ENCODE assay signal across 11 cellular contexts in the genomic region with DNA sequence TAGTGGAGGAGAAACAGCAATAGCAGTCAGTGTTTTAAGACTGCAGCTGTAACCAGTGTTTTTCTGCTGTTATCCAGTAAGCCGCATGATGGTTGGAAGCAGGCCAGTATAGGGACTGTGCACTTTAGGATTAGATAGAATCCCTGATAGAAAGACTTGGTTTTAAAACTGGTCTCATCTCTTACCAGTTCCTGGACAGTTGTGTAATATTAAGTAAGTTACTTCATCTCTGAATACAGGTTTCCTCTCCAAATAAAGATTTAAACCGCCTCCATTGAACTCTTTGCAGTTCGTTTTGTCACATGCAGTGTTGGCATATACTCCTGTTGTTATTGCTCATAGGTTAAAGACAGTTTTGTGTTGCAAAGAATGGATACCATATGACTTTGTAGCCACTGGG. TPM values are rescaled to one million over a fixed set of nuclear protein-coding genes. Genes with fewer than 3 reads are reported as not detected.
DNase-seq lines count a peak whose midpoint lies in the region; ATAC-seq, FAIRE-seq and TF ChIP-seq lines count a peak whose summit lies in the region.
"Had no signal": no experiment of that assay in that cellular context is flagged by ENCODE, and none has a peak within 500 bp of the region (broad histone marks: within the 10 kb centered on the region; RNA-seq: fewer than 3 reads in every experiment).

No MANE protein-coding gene starts in this region.

- H3K4me1 ChIP-seq in K562 (replicated peaks in 1 of 2; ENCODE audit: control insufficient read depth in 2 of 2, insufficient read depth in 2 of 2, low read length in 2 of 2) (peaks cover 5 to 27% of the 10 kb centered on the region in 2 experiments; a peak in 4 of 5 replicates), neural progenitor cell (peaks cover 31% of the 10 kb centered on the region), Caco-2 (no peaks in the 10 kb centered on the region)

- peaks cover 34% of the 10 kb centered on the region; the same call in 1 of the 2 replicates for H4K20me1 ChIP-seq in K562 (replicated peaks; ENCODE audit: control insufficient read depth, insufficient read depth, low read length)
- H4K20me1 ChIP-seq in neural progenitor cell (ENCODE audit: low read depth), result peaks cover 69% of the 10 kb centered on the region

- peak; percentile 77 for FAIRE-seq in K562 (lab: Jason Lieb, UNC)

- POLR2A ChIA-PET in K562 (lab: Yijun Ruan, JAX), result interaction anchor here (1.0 to 1.9 kb wide), 4 partner anchors 8 to 16 kb away, joined by 3 to 8 read pairs (median 4); no protein-coding TSS in a partner anchor
- POLR2A ChIA-PET in Caco-2 (lab: Charles Lee), result no interaction called here

- no peak for TF ChIP-seq RAD21 in K562 (CRISPR knock-in tag; conservative IDR thresholded peaks at IDR 0.05 in 1 of 2, IDR thresholded peaks at IDR 0.05 in 1 of 2)

- BruUV-seq in K562 (replicated peaks; lab: Mats Ljungman, UMichigan) (no TSS peak), Caco-2 (replicated peaks; lab: Mats Ljungman, UMichigan) (no TSS peak)

- H3K9me3 Mint-ChIP-seq in natural killer cell, result no peaks in the 10 kb centered on the region
- no peaks in the 10 kb centered on the region for H3K9me3 Mint-ChIP-seq in neural progenitor cell
- no peaks in the 10 kb centered on the region for H3K9me3 Mint-ChIP-seq in Caco-2 (ENCODE audit: unreplicated experiment)
- H3K9me3 Mint-ChIP-seq: activated CD4-positive, alpha-beta memory T cell treated with anti-CD3 and anti-CD28 coated beads for 36 hours had no signal

- in situ Hi-C loops in K562 (cut with MboI), result no loop called here

- H3K9ac ChIP-seq in K562 (ENCODE audit: insufficient read depth in 1 of 2, low read depth in 2 of 2, low read length in 2 of 2) (peak overlapping the region in 1 of 2 experiments; percentile 4; a peak in 1 of 4 replicates), neural progenitor cell (no peak overlapping the region)

- H3K36me3 Mint-ChIP-seq in natural killer cell, result no peaks in the 10 kb centered on the region
- peaks cover 4% of the 10 kb centered on the region for H3K36me3 Mint-ChIP-seq in neural progenitor cell
- H3K36me3 Mint-ChIP-seq in Caco-2 (ENCODE audit: insufficient read depth, unreplicated experiment), result no peaks in the 10 kb centered on the region
- H3K36me3 Mint-ChIP-seq: activated CD4-positive, alpha-beta memory T cell treated with anti-CD3 and anti-CD28 coated beads for 36 hours had no signal

- ATAC-seq in GM21619 (IDR thresholded peaks at IDR 0.05; ENCODE audit: unreplicated experiment) (peak; percentile 11), K562 (peak; percentile 90), natural killer cell (no peak)

- TF ChIP-seq EP300 in K562 (IDR thresholded peaks at IDR 0.05; ENCODE audit: low read length), result peak; percentile 73

- TF ChIP-seq POLR2A in K562 (conservative IDR thresholded peaks at IDR 0.05), result no peak

- peak overlapping the region; percentile 30; the same call in 1 of the 2 replicates for H3K4me2 ChIP-seq in K562 (ENCODE audit: insufficient read depth, low read length)
- no peak overlapping the region for H3K4me2 ChIP-seq in neural progenitor cell

- TF ChIP-seq CTCF in K562 (IDR thresholded peaks at IDR 0.05 in 2 of 3, conservative IDR thresholded peaks at IDR 0.05 in 1 of 3; ENCODE audit: insufficient read depth in 2 of 3, low read depth in 1 of 3, low read length in 3 of 3) (no peak), natural killer cell (IDR thresholded peaks at IDR 0.05) (no peak), neural progenitor cell (IDR thresholded peaks at IDR 0.05) (no peak), Caco-2 (IDR thresholded peaks at IDR 0.05; ENCODE audit: insufficient read depth in 1 of 2, low read depth in 1 of 2, low read length in 1 of 2, severe bottlenecking in 1 of 2, unreplicated experiment in 1 of 2) (no peak)

- H3K27ac Mint-ChIP-seq in natural killer cell (peak overlapping the region; percentile 2 to 10), neural progenitor cell (no peak overlapping the region), Caco-2 (ENCODE audit: unreplicated experiment) (no peak overlapping the region)
- H3K27ac Mint-ChIP-seq: activated CD4-positive, alpha-beta memory T cell treated with anti-CD3 and anti-CD28 coated beads for 36 hours had no signal

- H3K79me2 ChIP-seq in K562 (ENCODE audit: control insufficient read depth, insufficient read depth, low read length) (peaks cover 100% of the 10 kb centered on the region), neural progenitor cell (ENCODE audit: low read depth) (peaks cover 99% of the 10 kb centered on the region)

- no peaks in the 10 kb centered on the region for H3F3A ChIP-seq in neural progenitor cell (ENCODE audit: low read depth)

- H3K4me3 Mint-ChIP-seq in natural killer cell (no peak overlapping the region), neural progenitor cell (no peak overlapping the region), Caco-2 (ENCODE audit: unreplicated experiment) (no peak overlapping the region)
- H3K4me3 Mint-ChIP-seq: activated CD4-positive, alpha-beta memory T cell treated with anti-CD3 and anti-CD28 coated beads for 36 hours had no signal

- peaks cover 68% of the 10 kb centered on the region in 2 donors for H3K4me1 Mint-ChIP-seq in natural killer cell
- H3K4me1 Mint-ChIP-seq in neural progenitor cell, result peaks cover 8% of the 10 kb centered on the region
- H3K4me1 Mint-ChIP-seq in Caco-2 (ENCODE audit: low read depth, unreplicated experiment), result peaks cover 7% of the 10 kb centered on the region

- 3% methylated on average over 3 of the region's 3 CpGs for WGBS in K562 (ENCODE audit: insufficient coverage, low coverage, missing lambda C conversion rate)

- H3K36me3 ChIP-seq in K562 (ENCODE audit: control insufficient read depth, insufficient read depth, low read length), result no peaks in the 10 kb centered on the region
- H3K36me3 ChIP-seq in neural progenitor cell, result no peaks in the 10 kb centered on the region
- no peaks in the 10 kb centered on the region for H3K36me3 ChIP-seq in Caco-2 (ENCODE audit: control insufficient read depth, insufficient read depth, low read length)

- no peaks in the 10 kb centered on the region for H3K9me3 ChIP-seq in K562 (replicated peaks; ENCODE audit: control insufficient read depth, insufficient read depth, low read depth, low read length)
- H3K9me3 ChIP-seq in neural progenitor cell (ENCODE audit: low read depth), result no peaks in the 10 kb centered on the region
- no peaks in the 10 kb centered on the region for H3K9me3 ChIP-seq in Caco-2

- no peaks in the 10 kb centered on the region for H3K27me3 ChIP-seq in K562 (ENCODE audit: control insufficient read depth in 2 of 2, insufficient read depth in 2 of 2, low read length in 2 of 2)
- H3K27me3 ChIP-seq in neural progenitor cell, result no peaks in the 10 kb centered on the region
- no peaks in the 10 kb centered on the region for H3K27me3 ChIP-seq in Caco-2 (replicated peaks; ENCODE audit: control insufficient read depth, insufficient read depth, low read length)

- intact Hi-C loops in K562 (cut with micrococcal nuclease) (no loop called here), natural killer cell (cut with micrococcal nuclease) (no loop called here), Caco-2 (cut with micrococcal nuclease; ENCODE audit: unreplicated experiment) (no loop called here)

- DNase-seq in MV-4-11 (lab: John Stamatoyannopoulos, UW), result peak; percentile 88
- peak in 2 of 4 experiments; percentile 35 to 82 for DNase-seq in K562 (ENCODE audit: extremely low read depth in 1 of 4, low spot score in 3 of 4)
- DNase-seq in natural killer cell, result no peak
- DNase-seq in neural progenitor cell (ENCODE audit: low spot score), result no peak
- no peak for DNase-seq in activated CD8-positive, alpha-beta memory T cell treated with anti-CD3 and anti-CD28 coated beads for 24 hours
- DNase-seq in Caco-2, result no peak
- no peak for DNase-seq in stimulated activated CD4-positive, alpha-beta T cell treated with anti-CD3 and anti-CD28 coated beads, Interleukin-12 subunit alpha, Interleukin-12 subunit beta, amount 100 ng/mL, for 4 hours
- DNase-seq: activated CD4-positive, alpha-beta memory T cell treated with anti-CD3 and anti-CD28 coated beads for 36 hours; MM.1S; stimulated activated CD4-positive, alpha-beta T cell treated with anti-CD3 and anti-CD28 coated beads, Interleukin-1b, Interleukin-23, amount 100 ng/mL, for 48 hours had no signal

- H3K9me1 ChIP-seq in K562 (ENCODE audit: control insufficient read depth, insufficient read depth, low read length), result no peaks in the 10 kb centered on the region

- no peak overlapping the region for H2AFZ ChIP-seq in K562 (ENCODE audit: low read depth, low read length)
- no peak overlapping the region for H2AFZ ChIP-seq in neural progenitor cell (replicated peaks)

- no peak overlapping the region for H3K4me3 ChIP-seq in K562
- H3K4me3 ChIP-seq in neural progenitor cell, result no peak overlapping the region
- H3K4me3 ChIP-seq in Caco-2 (ENCODE audit: low read depth, low read length), result no peak overlapping the region

- CTCF ChIA-PET in K562 (lab: Yijun Ruan, JAX; ENCODE audit: low intra/inter-chr PET ratio) (interaction anchor here (0.9 kb wide), 1 partner anchor 75 kb away, joined by 3 read pairs; no protein-coding TSS in a partner anchor), Caco-2 (lab: Charles Lee) (no interaction called here)

- no peaks in the 10 kb centered on the region for H3K27me3 Mint-ChIP-seq in natural killer cell (ENCODE audit: low read depth in 2 of 2)
- no peaks in the 10 kb centered on the region for H3K27me3 Mint-ChIP-seq in neural progenitor cell (ENCODE audit: insufficient read depth, low read depth)
- H3K27me3 Mint-ChIP-seq in Caco-2 (ENCODE audit: insufficient read depth, unreplicated experiment), result no peaks in the 10 kb centered on the region
- H3K27me3 Mint-ChIP-seq: activated CD4-positive, alpha-beta memory T cell treated with anti-CD3 and anti-CD28 coated beads for 36 hours had no signal

- H3K27ac ChIP-seq in K562 (ENCODE audit: extremely low read depth, low read depth, low read length) (peak overlapping the region; percentile 44; the same call in 1 of the 3 replicates), neural progenitor cell (no peak overlapping the region)

RNA-seq across cellular contexts. Expression of gene URI1, which starts 25.6 kb away (rescaled TPM):
- total RNA-seq in K562 (2011; cell fraction: chromatin; rRNA removed; ENCODE audit: low replicate concordance), result 23.1 and 114 TPM in 2 replicates
- 15.7 and 23.2 TPM in 2 replicates for total RNA-seq in K562 (2011; cell fraction: nucleolus; rRNA removed)
- total RNA-seq in K562 (2011; cell fraction: nucleoplasm; rRNA removed), result 37.5 and 49.5 TPM in 2 replicates
- total RNA-seq in K562 (2014; rRNA removed) (50.9 and 61.3 TPM in 2 replicates), K562 (2014; rRNA removed; fragmentation: Illumina TruSeq; extraction: Trizol) (87.4 and 99.1 TPM in 2 replicates), K562 (2015; rRNA removed; fragmentation: Illumina TruSeq; extraction: Trizol) (79.8 and 83.2 TPM in 2 replicates), K562 (2021) (61.5 and 63.9 TPM in 2 replicates), natural killer cell (10 to 100 TPM; 66.8 to 72.8 (median 68.4) TPM), neural progenitor cell (ENCODE audit: low replicate concordance) (60.7 and 94.7 TPM in 2 replicates), Caco-2 (2022) (53.9 and 59.5 TPM in 2 replicates)
- polyA plus RNA-seq in K562 (2011; rRNA removed) (71.8 and 83.5 TPM in 2 replicates), K562 (2014; fragmentation: Illumina TruSeq; extraction: Trizol) (67.9 and 78.2 TPM in 2 replicates), K562 (2014; fragmentation: Nextera tagmentation; extraction: Ambion mirVana) (10 to 100 TPM; 16.9 to 19.8 TPM), K562 (2014; rRNA removed) (50.6 and 56.7 TPM in 2 replicates)
- 12.0 and 34.1 TPM in 2 replicates for polyA plus RNA-seq in K562 (2011; cell fraction: cytosol; rRNA removed)
- polyA plus RNA-seq in K562 (2011; cell fraction: nucleus; rRNA removed), result 44.6 and 76.9 TPM in 2 replicates
- 56.1 and 58.5 TPM in 2 replicates for polyA plus RNA-seq in K562 (2012)
- polyA minus RNA-seq in K562 (2011; rRNA and poly(A)+ RNA removed), result 190 and 200 TPM in 2 replicates
- polyA minus RNA-seq in K562 (2011; cell fraction: cytosol; rRNA and poly(A)+ RNA removed), result 36.9 and 45.0 TPM in 2 replicates
- 52.9 and 97.6 TPM in 2 replicates for polyA minus RNA-seq in K562 (2011; cell fraction: nucleus; rRNA and poly(A)+ RNA removed)

Comparison
In these comparisons a context has a peak if more than half of its experiments do, and no peak if none do; other contexts are left out.
1. ATAC-seq: peak in GM21619 (single experiment) and K562 (single experiment); none in natural killer cell (0 of 3).
2. H3K27ac Mint-ChIP-seq: peak in natural killer cell (2 of 2); none in neural progenitor cell (single experiment) and Caco-2 (single experiment).